ENCODE assay signal across 26 cellular contexts in the genomic region with DNA sequence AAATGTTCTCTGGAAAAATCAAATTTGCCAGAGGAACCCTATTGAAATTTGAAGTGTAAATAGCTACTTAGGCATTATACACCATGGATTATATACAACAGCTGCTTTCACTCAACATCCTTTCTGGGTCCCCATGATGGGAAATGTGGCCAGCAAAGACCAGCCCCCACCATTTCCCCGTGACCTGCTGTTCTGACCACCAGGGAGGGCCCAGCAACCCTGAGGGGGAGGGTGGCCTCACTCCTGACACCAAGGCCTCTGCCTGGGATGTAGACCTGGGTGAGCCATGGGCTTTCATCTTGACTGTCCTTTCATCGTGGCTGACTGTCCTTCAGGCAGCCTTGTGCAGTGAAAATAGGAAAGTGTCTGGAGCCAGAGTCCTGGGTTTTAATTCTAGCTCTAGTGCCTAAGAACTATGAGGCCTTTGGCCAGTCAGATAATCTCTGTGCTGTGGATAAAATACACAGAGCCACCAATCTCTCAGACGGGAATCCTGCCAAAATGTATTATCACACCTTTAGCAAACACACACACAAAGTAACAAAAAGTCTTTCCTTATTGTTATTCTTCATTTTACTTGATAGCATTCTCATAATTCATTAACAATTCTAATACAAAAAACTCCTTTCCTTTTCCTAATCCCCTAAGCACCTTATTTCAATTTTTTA. TPM values are rescaled to one million over a fixed set of nuclear protein-coding genes. Genes with fewer than 3 reads are reported as not detected.
DNase-seq lines count a peak whose midpoint lies in the region; ATAC-seq, FAIRE-seq and TF ChIP-seq lines count a peak whose summit lies in the region.
"Had no signal": no experiment of that assay in that cellular context is flagged by ENCODE, and none has a peak within 500 bp of the region (broad histone marks: within the 10 kb centered on the region; RNA-seq: fewer than 3 reads in every experiment).

No MANE protein-coding gene starts in this region.

- no peak overlapping the region for H2BK15ac ChIP-seq in H9 (ENCODE audit: low read depth, low read length)

- H3K18ac ChIP-seq in H9 (ENCODE audit: insufficient read length, low read depth, low read length) = peak overlapping the region; percentile 38

- no CpG with 5 or more reads among the region's 3 CpGs for WGBS in H9 (ENCODE audit: extremely low coverage, insufficient read length, low lambda C conversion rate)
- 41% methylated on average over 3 of the region's 3 CpGs for WGBS in pancreas, 2 donors

- H3K79me2 ChIP-seq in H9 (ENCODE audit: insufficient read depth, low read length) = no peaks in the 10 kb centered on the region

- H2BK20ac ChIP-seq in H9 (ENCODE audit: low read depth, low read length, poor library complexity, severe bottlenecking) = no peak overlapping the region

- no peaks in the 10 kb centered on the region for H3K23me2 ChIP-seq in H9 (ENCODE audit: insufficient read length, low read depth, low read length, poor library complexity, severe bottlenecking)

- H3K14ac ChIP-seq in H9 (ENCODE audit: insufficient read depth, low read length) = no peak overlapping the region

- no peak overlapping the region for H3K9ac ChIP-seq in H9 (ENCODE audit: extremely low read depth, insufficient read length, low read length)

- peak overlapping the region; percentile 35 for H2BK12ac ChIP-seq in H9 (ENCODE audit: insufficient read length, low read depth, low read length)

- no peak overlapping the region for H3K4me3 Mint-ChIP-seq in H9
- no peak overlapping the region for H3K4me3 Mint-ChIP-seq in activated naive CD8-positive, alpha-beta T cell treated with anti-CD3 and anti-CD28 coated beads for 36 hours
- H3K4me3 Mint-ChIP-seq: CD14-positive monocyte, GM23338, IgD-negative memory B cell had no signal

- no peak overlapping the region for H4K91ac ChIP-seq in H9 (ENCODE audit: insufficient read length, low read depth, low read length)

- no peaks in the 10 kb centered on the region for H3K36me3 ChIP-seq in SJCRH30
- no peaks in the 10 kb centered on the region for H3K36me3 ChIP-seq in pancreas
- H3K36me3 ChIP-seq: MG63 had no signal

- no peak overlapping the region for H3T11ph ChIP-seq in H9 (ENCODE audit: low read length)

- intact Hi-C loops in pancreas (cut with DNase I) = no loop called here

- 0 out of 7 replicates have a peak overlapping the region, but pooled peaks of 1 of the 3 experiments have one; percentile 49 for H3K27ac Mint-ChIP-seq in H9
- no peak overlapping the region for H3K27ac Mint-ChIP-seq in activated naive CD8-positive, alpha-beta T cell treated with anti-CD3 and anti-CD28 coated beads for 36 hours
- H3K27ac Mint-ChIP-seq: GM23338, IgD-negative memory B cell had no signal

- no peaks in the 10 kb centered on the region for H3K9me3 Mint-ChIP-seq in H9
- H3K9me3 Mint-ChIP-seq in activated naive CD8-positive, alpha-beta T cell treated with anti-CD3 and anti-CD28 coated beads for 36 hours = no peaks in the 10 kb centered on the region
- H3K9me3 Mint-ChIP-seq: GM23338, IgD-negative memory B cell had no signal

- H4K20me1 ChIP-seq in H9 (ENCODE audit: control insufficient read depth, insufficient read depth, insufficient read length) = no peaks in the 10 kb centered on the region

- H3K27ac ChIP-seq in H9 (ENCODE audit: insufficient read length, low read depth, low read length) = no peak overlapping the region
- peak overlapping the region; percentile 10; the same call in 1 of the 2 replicates for H3K27ac ChIP-seq in SJCRH30
- peak overlapping the region in 2 of 4 donors; percentile 36 to 43 for H3K27ac ChIP-seq in pancreas

- no peak overlapping the region for H4K8ac ChIP-seq in H9 (replicated peaks; ENCODE audit: insufficient read length, low read depth, low read length)

- DNase-seq in H9 (no peak), SJCRH30 (peak; percentile 41 to 58), left lobe of liver (ENCODE audit: low spot score) (no peak), pancreas (peak in 3 of 6 donors; percentile 11 to 27 (median 22)), AG08395 (ENCODE audit: low spot score) (no peak), hepatic stellate cell (ENCODE audit: low spot score) (no peak)
- DNase-seq in activated naive CD8-positive, alpha-beta T cell treated with anti-CD3 and anti-CD28 coated beads for 36 hours = no peak
- DNase-seq: ACHN, AML-193, DMS79 treated with DMSO at 0.1 percent for 48 hours, Karpas-422, MG63, NCI-H1092, NCI-H1436 treated with DMSO at 0.1 percent for 48 hours, NCI-H2029, NCI-H345, NCI-H526, PC-3, RPMI8226, SIG-M5 had no signal

- no peak overlapping the region for H3K56ac ChIP-seq in H9 (ENCODE audit: insufficient read length, low read depth, low read length)

- H2BK120ac ChIP-seq in H9 (ENCODE audit: low read depth, low read length, poor library complexity, severe bottlenecking) = no peak overlapping the region

- H3K4me1 Mint-ChIP-seq in H9 = peaks cover 5 to 8% of the 10 kb centered on the region in 2 experiments
- peaks cover 27% of the 10 kb centered on the region for H3K4me1 Mint-ChIP-seq in activated naive CD8-positive, alpha-beta T cell treated with anti-CD3 and anti-CD28 coated beads for 36 hours
- H3K4me1 Mint-ChIP-seq: CD14-positive monocyte had no signal

- H2AFZ ChIP-seq in H9 (ENCODE audit: low read length) = no peak overlapping the region
- H2AFZ ChIP-seq: GM23338 had no signal

- TF ChIP-seq CTCF in H9 (conservative IDR thresholded peaks at IDR 0.05) (no peak), pancreas (IDR thresholded peaks at IDR 0.05) (no peak)

- H2AK5ac ChIP-seq in H9 (ENCODE audit: insufficient read length, low read length) = no peak overlapping the region

- H3K4me2 ChIP-seq in H9 (ENCODE audit: insufficient read depth, insufficient read length, low read length) = no peak overlapping the region
- H3K4me2 ChIP-seq: GM23338 had no signal

- H3K4ac ChIP-seq in H9 (ENCODE audit: low read depth, low read length) = no peak overlapping the region

- H3K27me3 ChIP-seq in H9 (ENCODE audit: insufficient read depth, low read length) = no peaks in the 10 kb centered on the region
- no peaks in the 10 kb centered on the region for H3K27me3 ChIP-seq in SJCRH30
- no peaks in the 10 kb centered on the region for H3K27me3 ChIP-seq in pancreas
- H3K27me3 ChIP-seq: MG63 had no signal

- H4K5ac ChIP-seq in H9 (ENCODE audit: insufficient read length, low read depth, low read length) = no peak overlapping the region

- no peaks in the 10 kb centered on the region for H3K4me1 ChIP-seq in H9 (ENCODE audit: insufficient read depth, low read length)
- H3K4me1 ChIP-seq in SJCRH30 = peaks cover 9% of the 10 kb centered on the region
- peaks cover 13 to 17% (median 14%) of the 10 kb centered on the region in 3 donors for H3K4me1 ChIP-seq in pancreas

- no peaks in the 10 kb centered on the region for H3K27me3 Mint-ChIP-seq in H9 (ENCODE audit: low read depth)
- H3K27me3 Mint-ChIP-seq in activated naive CD8-positive, alpha-beta T cell treated with anti-CD3 and anti-CD28 coated beads for 36 hours = no peaks in the 10 kb centered on the region
- H3K27me3 Mint-ChIP-seq: IgD-negative memory B cell had no signal

- H2BK5ac ChIP-seq in H9 (ENCODE audit: insufficient read length, low read length) = no peak overlapping the region

- H3K4me3 ChIP-seq in SJCRH30 (no peak overlapping the region), pancreas (no peak overlapping the region)
- H3K4me3 ChIP-seq: GM23338, MG63 had no signal

- H3K36me3 Mint-ChIP-seq in H9 (ENCODE audit: insufficient read depth in 1 of 3, low read depth in 3 of 3) = no peaks in the 10 kb centered on the region
- peaks cover 8% of the 10 kb centered on the region for H3K36me3 Mint-ChIP-seq in activated naive CD8-positive, alpha-beta T cell treated with anti-CD3 and anti-CD28 coated beads for 36 hours
- H3K36me3 Mint-ChIP-seq: CD14-positive monocyte had no signal

- peak; percentile 78 for ATAC-seq in left lobe of liver
- ATAC-seq in pancreas = peak; percentile 88 to 96 (median 91)
- ATAC-seq in GM19324 (IDR thresholded peaks at IDR 0.05; ENCODE audit: low FRiP score, unreplicated experiment) = no peak
- ATAC-seq: GM23338, HCT116, PC-3 had no signal

- no peak overlapping the region for H3K23ac ChIP-seq in H9 (ENCODE audit: insufficient read length, low read depth, low read length)

- H3K79me1 ChIP-seq in H9 (ENCODE audit: insufficient read depth, low read depth, low read length, poor library complexity, severe bottlenecking) = no peaks in the 10 kb centered on the region

- no peaks in the 10 kb centered on the region for H3K9me3 ChIP-seq in H9 (ENCODE audit: control insufficient read depth, low read depth, low read length)
- no peaks in the 10 kb centered on the region for H3K9me3 ChIP-seq in SJCRH30 (replicated peaks)
- no peaks in the 10 kb centered on the region for H3K9me3 ChIP-seq in pancreas
- H3K9me3 ChIP-seq: MG63 had no signal

- FAIRE-seq in pancreas (lab: Jason Lieb, UNC) = no peak
- FAIRE-seq: HTR-8/SVneo had no signal

RNA-seq across cellular contexts. Expression of gene NR3C2, which starts 45.1 kb away (rescaled TPM):
- 0.86 and 1.4 TPM in 2 replicates for total RNA-seq in H9 (2021)
- 0.28 and 0.63 TPM in 2 replicates for total RNA-seq in SJCRH30 (2014; rRNA removed; shearing (Covaris generic))
- 12.0 TPM for total RNA-seq in left lobe of liver
- 10 to 100 TPM in 5 of 6 donors, 1 to 10 TPM in 1; 8.3 to 15.7 (median 12.8) TPM for total RNA-seq in pancreas
- polyA plus RNA-seq in pancreas = 1 to 10 TPM; 2.5 to 3.6 TPM
- total RNA-seq in activated naive CD8-positive, alpha-beta T cell treated with anti-CD3 and anti-CD28 coated beads for 36 hours = 1 to 10 TPM; 4.8 to 6.2 TPM

Comparison
In these comparisons a context has a peak if more than half of its experiments do, and no peak if none do; other contexts are left out.
1. DNase-seq: peak in SJCRH30 (2 of 2); none in H9 (single experiment), left lobe of liver (single experiment), AG08395 (single experiment), hepatic stellate cell (single experiment) and activated naive CD8-positive, alpha-beta T cell treated with anti-CD3 and anti-CD28 coated beads for 36 hours (single experiment).